8 cellular contexts compared by ENCODE assay signal in the genomic region with DNA sequence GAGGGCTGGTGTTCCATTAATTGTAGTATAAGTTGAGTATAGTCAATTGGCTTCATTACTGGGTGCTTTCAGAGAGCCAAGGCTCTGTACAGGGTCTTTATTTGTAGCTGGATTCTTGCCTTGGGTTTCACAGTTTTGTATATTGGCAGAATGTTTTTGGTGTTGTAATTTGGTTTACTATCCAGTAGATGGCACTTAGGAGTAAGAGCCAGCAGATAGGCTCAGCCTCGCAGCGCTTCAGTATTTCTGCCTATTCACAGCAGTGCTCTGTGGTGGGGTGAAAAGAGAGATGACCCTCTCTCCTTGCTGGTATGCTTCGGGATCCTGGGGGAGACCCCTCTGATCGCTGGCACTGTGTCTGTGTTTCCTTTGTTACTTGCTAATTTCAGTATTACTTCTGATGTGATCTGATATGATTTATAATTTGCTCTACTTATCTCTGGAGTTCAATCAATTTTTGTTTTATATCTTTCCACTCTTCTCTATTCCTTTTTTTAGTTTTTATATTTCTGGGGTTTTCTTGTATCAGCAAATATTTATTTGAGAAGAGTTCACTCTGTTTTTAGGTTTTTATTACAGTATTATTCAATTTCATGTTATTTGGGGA. TPM values are rescaled to one million over a fixed set of nuclear protein-coding genes. Genes with fewer than 3 reads are reported as not detected.
A peak's percentile ranks its signal among the peaks of the same experiment; 100 is the strongest.
DNase-seq lines count a peak whose midpoint lies in the region; ATAC-seq, FAIRE-seq and TF ChIP-seq lines count a peak whose summit lies in the region.

No MANE protein-coding gene starts in this region.

- no peaks in the 10 kb centered on the region for H3K9me2 ChIP-seq in HCT116 (ENCODE audit: insufficient read depth)

- peak; percentile 59 for FAIRE-seq in A549 (lab: Jason Lieb, UNC)

- H3K36me3 ChIP-seq in HCT116 (ENCODE audit: control insufficient read depth in 1 of 2, insufficient read depth in 2 of 2, low read length in 2 of 2) (no peaks in the 10 kb centered on the region), mucosa of descending colon (ENCODE audit: low read depth) (no peaks in the 10 kb centered on the region)

- TF ChIP-seq EP300 in A549 (IDR thresholded peaks at IDR 0.05): no peak

- no peaks in the 10 kb centered on the region for H3K79me2 ChIP-seq in HCT116 (ENCODE audit: insufficient read depth, low read length)

- no peak overlapping the region for H3K27ac ChIP-seq in A549
- H3K27ac ChIP-seq in HCT116 (ENCODE audit: low read depth, low read length): no peak overlapping the region

- intact Hi-C loops in HCT116 (cut with micrococcal nuclease): loop anchor here (1.0 kb wide), 1 partner anchor 59 kb away; no protein-coding TSS in a partner anchor
- intact Hi-C loops in mucosa of descending colon (cut with DNase I, micrococcal nuclease): no loop called here

- H3K4me2 ChIP-seq in A549 (no peak overlapping the region), HCT116 (ENCODE audit: low read length) (no peak overlapping the region)

- WGBS in A549 (ENCODE audit: missing lambda C conversion rate): 18% methylated on average over 4 of the region's 4 CpGs

- POLR2A ChIA-PET in A549 (lab: Yijun Ruan, JAX): interaction anchor here (0.7 kb wide), 1 partner anchor 356 kb away, joined by 5 read pairs; no protein-coding TSS in a partner anchor
- POLR2A ChIA-PET in HCT116 (lab: Charles Lee): no interaction called here

- peak; percentile 6 to 45 for DNase-seq in A549 (ENCODE audit: low read depth in 1 of 2, low spot score in 1 of 2)
- DNase-seq in GM10266 (ENCODE audit: extremely low spot score): peak; percentile 11
- peak; percentile 15 for DNase-seq in HCT116 (ENCODE audit: low read depth, low spot score)
- peak; percentile 0 for DNase-seq in LHCN-M2 (ENCODE audit: low read depth)
- peak; percentile 7 to 40 for DNase-seq in SW 1271 (lab: John Stamatoyannopoulos, UW)
- peak; percentile 57 for DNase-seq in epithelial cell of esophagus (ENCODE audit: low read depth)
- DNase-seq in mucosa of descending colon: peak in 1 of 3 donors; percentile 38
- DNase-seq in HCEC 1CT: no peak

- H3K27me3 ChIP-seq in HCT116 (ENCODE audit: insufficient read depth, low read length): no peaks in the 10 kb centered on the region

- H3K9me3 ChIP-seq in A549 (no peaks in the 10 kb centered on the region), HCT116 (ENCODE audit: control insufficient read depth in 1 of 2, insufficient read depth in 1 of 2, low read depth in 1 of 2, low read length in 2 of 2) (no peaks in the 10 kb centered on the region), mucosa of descending colon (no peaks in the 10 kb centered on the region)

- CTCF ChIA-PET in A549 (lab: Yijun Ruan, JAX) (interaction anchor here (0.7 to 5.8 kb wide), 12 partner anchors 8 to 59 kb away, joined by 3 to 27 read pairs (median 3); a partner anchor contains a TSS), HCT116 (lab: Charles Lee) (interaction anchor here (0.8 to 1.6 kb wide), 4 partner anchors 10 to 543 kb away, joined by 3 to 6 read pairs (median 4); no protein-coding TSS in a partner anchor)

- H4K20me1 ChIP-seq in HCT116 (ENCODE audit: insufficient read depth): no peaks in the 10 kb centered on the region

- peak; percentile 26 to 44; a peak in 3 of 5 replicates for TF ChIP-seq RAD21 in A549 (conservative IDR thresholded peaks at IDR 0.05 in 1 of 2, IDR thresholded peaks at IDR 0.05 in 1 of 2)
- TF ChIP-seq RAD21 in HCT116 (IDR thresholded peaks at IDR 0.05; ENCODE audit: low read depth): peak; percentile 28; the same call in 1 of the 2 replicates

- no peak for TF ChIP-seq POLR2A in A549 (IDR thresholded peaks at IDR 0.05; ENCODE audit: low read length)
- TF ChIP-seq POLR2A in HCT116 (IDR thresholded peaks at IDR 0.05; ENCODE audit: borderline replicate concordance, extremely low read depth, insufficient read depth, insufficient read length): no peak

- H3K4me1 ChIP-seq in A549: no peaks in the 10 kb centered on the region
- no peaks in the 10 kb centered on the region for H3K4me1 ChIP-seq in HCT116 (ENCODE audit: control insufficient read depth in 1 of 2, insufficient read depth in 2 of 2, low read length in 2 of 2)
- no peaks in the 10 kb centered on the region for H3K4me1 ChIP-seq in mucosa of descending colon (ENCODE audit: low read depth)

- TF ChIP-seq CTCF in A549 (IDR thresholded peaks at IDR 0.05): peak; percentile 58
- peak; percentile 63 for TF ChIP-seq CTCF in GM10266 (IDR thresholded peaks at IDR 0.05; ENCODE audit: control insufficient read depth, insufficient read depth, low read depth, missing control alignments)
- TF ChIP-seq CTCF in HCT116 (IDR thresholded peaks at IDR 0.05 in 2 of 3, conservative IDR thresholded peaks at IDR 0.05 in 1 of 3; ENCODE audit: borderline replicate concordance in 1 of 3, insufficient read depth in 1 of 3, low read depth in 2 of 3, low read length in 2 of 3): peak; percentile 20 to 54 (median 50); a peak in 5 of 6 replicates
- TF ChIP-seq CTCF in epithelial cell of esophagus (IDR thresholded peaks at IDR 0.05; ENCODE audit: insufficient read depth, low read depth, low read length, missing control alignments): peak; percentile 74
- TF ChIP-seq CTCF in mucosa of descending colon (IDR thresholded peaks at IDR 0.05): peak; percentile 36

- no peak overlapping the region for H3K9ac ChIP-seq in HCT116 (ENCODE audit: low read length)

- RAD21 ChIA-PET in HCT116 (lab: Charles Lee; ENCODE audit: low non-redundant PET in 1 of 2, low total read pairs in 2 of 2, uncharacterized antibody in 2 of 2, unreplicated experiment in 2 of 2): no interaction called here

- ATAC-seq in A549 (peak; percentile 92 to 95), HCT116 (peak; percentile 85), mucosa of descending colon (peak; percentile 73)

- BruUV-seq in HCT116 (replicated peaks; lab: Mats Ljungman, UMichigan): no TSS peak

- H2AFZ ChIP-seq in HCT116 (ENCODE audit: low read depth, low read length, poor library complexity, severe bottlenecking): no peak overlapping the region

- H3K4me3 ChIP-seq in A549 (no peak overlapping the region), HCT116 (replicated peaks in 1 of 2; ENCODE audit: low read depth in 1 of 2, low read length in 2 of 2) (no peak overlapping the region), epithelial cell of esophagus (ENCODE audit: low read length) (no peak overlapping the region), mucosa of descending colon (no peak overlapping the region)

TF ChIP-seq in A549, 52 proteins besides CTCF, POLR2A, EP300 and RAD21:
- TF ChIP-seq SMC3 (IDR thresholded peaks at IDR 0.05): peak; percentile 41; the same call in 2 of the 3 replicates
- TF ChIP-seq, protein P1, sequence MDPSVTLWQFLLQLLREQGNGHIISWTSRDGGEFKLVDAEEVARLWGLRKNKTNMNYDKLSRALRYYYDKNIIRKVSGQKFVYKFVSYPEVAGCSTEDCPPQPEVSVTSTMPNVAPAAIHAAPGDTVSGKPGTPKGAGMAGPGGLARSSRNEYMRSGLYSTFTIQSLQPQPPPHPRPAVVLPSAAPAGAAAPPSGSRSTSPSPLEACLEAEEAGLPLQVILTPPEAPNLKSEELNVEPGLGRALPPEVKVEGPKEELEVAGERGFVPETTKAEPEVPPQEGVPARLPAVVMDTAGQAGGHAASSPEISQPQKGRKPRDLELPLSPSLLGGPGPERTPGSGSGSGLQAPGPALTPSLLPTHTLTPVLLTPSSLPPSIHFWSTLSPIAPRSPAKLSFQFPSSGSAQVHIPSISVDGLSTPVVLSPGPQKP (IDR thresholded peaks at IDR 0.05; ENCODE audit: low read depth, low read length): no peak

TF ChIP-seq in HCT116, 20 proteins besides CTCF, POLR2A, EP300 and RAD21:
- no peak for TF ChIP-seq ZNF274 (IDR thresholded peaks at IDR 0.05; ENCODE audit: low read depth, low read length)
- TF ChIP-seq TCF7L2 (IDR thresholded peaks at IDR 0.05; ENCODE audit: borderline replicate concordance, extremely low read depth, insufficient read depth, insufficient read length): no peak

RNA-seq across cellular contexts. Expression of a gene that starts 52.2 kb away (rescaled TPM):
- 8.6 and 12.9 TPM in 2 replicates for polyA plus RNA-seq in A549 (2011; rRNA removed)
- polyA plus RNA-seq in A549 (2012; cell fraction: cytosol; rRNA removed): 1.0 and 1.4 TPM in 2 replicates
- 2.1 and 2.3 TPM in 2 replicates for polyA plus RNA-seq in A549 (2012; cell fraction: nucleus; rRNA removed)
- 2.7 to 3.3 TPM (median 3.1 TPM) in 3 replicates for polyA plus RNA-seq in A549 (2017; fragmentation: RNase III; extraction: RNeasy Plus Mini Kit Qiagen cat#74134 plus additional on column Dnase treatment)
- 13.5 and 16.2 TPM in 2 replicates for polyA minus RNA-seq in A549 (2011; rRNA and poly(A)+ RNA removed)
- total RNA-seq in HCT116 (2021; ENCODE audit: unreplicated experiment): 1.1 TPM
- polyA plus RNA-seq in HCT116 (2012): 0.27 and 0.31 TPM in 2 replicates
- total RNA-seq in LHCN-M2 (2014; rRNA removed): not detected in 2 replicates
- polyA plus RNA-seq in LHCN-M2 (2012): not detected
- total RNA-seq in mucosa of descending colon: 10 to 100 TPM in 1 of 3 donors, 1 to 10 TPM in 2; 7.8 to 10.2 (median 9.9) TPM
